In the genomic region with DNA sequence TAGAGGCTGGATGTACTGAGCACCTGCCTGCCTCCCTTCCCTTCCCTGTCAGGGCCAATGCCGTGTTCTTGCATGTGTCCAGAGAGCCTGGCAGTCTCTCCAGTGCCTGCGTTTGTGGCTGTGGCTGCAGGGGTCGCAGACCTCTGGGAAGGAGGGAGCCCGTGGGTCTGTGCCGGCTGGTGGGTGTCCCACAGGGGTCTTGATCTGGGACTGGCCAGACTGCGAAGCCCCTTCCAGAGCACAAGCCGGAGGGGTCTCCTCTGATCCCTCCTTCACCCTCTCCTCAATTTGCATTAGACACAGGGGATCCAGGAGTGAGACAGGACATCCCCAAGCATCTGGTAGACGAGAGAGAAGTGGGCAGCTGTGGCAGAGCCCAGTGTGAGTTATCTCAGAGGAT, we compare ENCODE assay signal across 28 cellular contexts.
"Had no signal": no experiment of that assay in that cellular context is flagged by ENCODE, and none has a peak within 500 bp of the region (broad histone marks: within the 10 kb centered on the region; RNA-seq: fewer than 3 reads in every experiment).

No MANE protein-coding gene starts in this region.

- H3K4me3 ChIP-seq: adrenal gland, ascending aorta, cardiac muscle cell, coronary artery, dorsolateral prefrontal cortex, pancreas, right atrium auricular region had no signal

- H3K36me3 Mint-ChIP-seq: activated naive CD8-positive, alpha-beta T cell treated with anti-CD3 and anti-CD28 coated beads for 36 hours; naive thymus-derived CD4-positive, alpha-beta T cell had no signal

- H3K4me1 ChIP-seq: adrenal gland, ascending aorta, pancreas, right atrium auricular region had no signal

- H3K9me3 Mint-ChIP-seq: activated CD4-positive, alpha-beta memory T cell treated with anti-CD3 and anti-CD28 coated beads, Interleukin-2, amount 10 ng/mL, durations not matched to agents 7 days and 5 days; activated CD4-positive, alpha-beta T cell treated with anti-CD3 and anti-CD28 coated beads, Interleukin-2, amount 10 ng/mL, durations not matched to agents 24 days and 14 days; activated naive CD4-positive, alpha-beta T cell treated with anti-CD3 and anti-CD28 coated beads for 36 hours; activated naive CD8-positive, alpha-beta T cell treated with anti-CD3 and anti-CD28 coated beads for 36 hours; activated T-helper 2 cell treated with anti-CD3 and anti-CD28 coated beads, Interferon-gamma antibody, Interleukin-2, Interleukin-4, amounts not matched to agents 10 μg/mL and 5 μg/mL and 100 μg/mL, durations not matched to agents 14 hours and 24 hours and 36 hours; naive thymus-derived CD4-positive, alpha-beta T cell; stimulated activated naive CD8-positive, alpha-beta T cell treated with anti-CD3 and anti-CD28 coated beads, Interleukin-15, Interleukin-2, amounts not matched to agents 100 ng/mL and 50 ng/mL, for 24 hours had no signal

- H3K27me3 ChIP-seq: adrenal gland, ascending aorta, cardiac muscle cell, neutrophil, pancreas, right atrium auricular region had no signal

- H3K9me3 ChIP-seq: adrenal gland, ascending aorta, neutrophil, pancreas, right atrium auricular region had no signal

- H3K27ac Mint-ChIP-seq: activated CD4-positive, alpha-beta memory T cell treated with anti-CD3 and anti-CD28 coated beads, Interleukin-2, amount 10 ng/mL, durations not matched to agents 7 days and 5 days; activated CD4-positive, alpha-beta T cell treated with anti-CD3 and anti-CD28 coated beads, Interleukin-2, amount 10 ng/mL, durations not matched to agents 24 days and 14 days; activated naive CD4-positive, alpha-beta T cell treated with anti-CD3 and anti-CD28 coated beads for 36 hours; activated naive CD8-positive, alpha-beta T cell treated with anti-CD3 and anti-CD28 coated beads for 36 hours; activated T-helper 2 cell treated with anti-CD3 and anti-CD28 coated beads, Interferon-gamma antibody, Interleukin-2, Interleukin-4, amounts not matched to agents 10 μg/mL and 5 μg/mL and 100 μg/mL, durations not matched to agents 14 hours and 24 hours and 36 hours; naive thymus-derived CD4-positive, alpha-beta T cell; stimulated activated naive CD8-positive, alpha-beta T cell treated with anti-CD3 and anti-CD28 coated beads, Interleukin-15, Interleukin-2, amounts not matched to agents 100 ng/mL and 50 ng/mL, for 24 hours; T-helper 17 cell had no signal

- DNase-seq: activated CD4-positive, alpha-beta memory T cell treated with anti-CD3 and anti-CD28 coated beads, Interleukin-2, amount 10 ng/mL, durations not matched to agents 7 days and 5 days; activated CD4-positive, alpha-beta T cell treated with anti-CD3 and anti-CD28 coated beads, Interleukin-2, amount 10 ng/mL, durations not matched to agents 24 days and 14 days; activated CD4-positive, CD25-positive, alpha-beta regulatory T cell treated with anti-CD3 and anti-CD28 coated beads, Interleukin-2, amount 50 U/mL, for 72 hours; activated naive CD4-positive, alpha-beta T cell treated with anti-CD3 and anti-CD28 coated beads for 36 hours; activated naive CD8-positive, alpha-beta T cell treated with anti-CD3 and anti-CD28 coated beads for 36 hours; activated T-cell treated with anti-CD3 and anti-CD28 coated beads, Interleukin-2, amount 50 U/mL, for 48 hours; adrenal gland; cerebellar nuclear complex; effector memory CD4-positive, alpha-beta T cell; left colon; midbrain; naive thymus-derived CD4-positive, alpha-beta T cell; pancreas; stimulated activated CD4-positive, alpha-beta T cell treated with anti-CD3 and anti-CD28 coated beads, Interleukin-2, amount 100 ng/mL, for 48 hours; substantia nigra; T-helper 17 cell; T1000; WERI-Rb-1 had no signal

- H3K27me3 Mint-ChIP-seq: activated CD4-positive, alpha-beta memory T cell treated with anti-CD3 and anti-CD28 coated beads, Interleukin-2, amount 10 ng/mL, durations not matched to agents 7 days and 5 days; activated CD4-positive, alpha-beta T cell treated with anti-CD3 and anti-CD28 coated beads, Interleukin-2, amount 10 ng/mL, durations not matched to agents 24 days and 14 days; brain; stimulated activated naive CD8-positive, alpha-beta T cell treated with anti-CD3 and anti-CD28 coated beads, Interleukin-15, Interleukin-2, amounts not matched to agents 100 ng/mL and 50 ng/mL, for 24 hours; T-helper 17 cell had no signal

- H3K27ac ChIP-seq: adrenal gland, ascending aorta, cardiac muscle cell, coronary artery, dorsolateral prefrontal cortex, neutrophil, pancreas, right atrium auricular region, WERI-Rb-1 had no signal

- H3K4me3 Mint-ChIP-seq: activated CD4-positive, alpha-beta memory T cell treated with anti-CD3 and anti-CD28 coated beads, Interleukin-2, amount 10 ng/mL, durations not matched to agents 7 days and 5 days; activated CD4-positive, alpha-beta T cell treated with anti-CD3 and anti-CD28 coated beads, Interleukin-2, amount 10 ng/mL, durations not matched to agents 24 days and 14 days; activated naive CD4-positive, alpha-beta T cell treated with anti-CD3 and anti-CD28 coated beads for 36 hours; activated naive CD8-positive, alpha-beta T cell treated with anti-CD3 and anti-CD28 coated beads for 36 hours; brain; naive thymus-derived CD4-positive, alpha-beta T cell; stimulated activated naive CD8-positive, alpha-beta T cell treated with anti-CD3 and anti-CD28 coated beads, Interleukin-15, Interleukin-2, amounts not matched to agents 100 ng/mL and 50 ng/mL, for 24 hours; T-helper 17 cell had no signal

- H3K4me1 Mint-ChIP-seq: activated CD4-positive, alpha-beta memory T cell treated with anti-CD3 and anti-CD28 coated beads, Interleukin-2, amount 10 ng/mL, durations not matched to agents 7 days and 5 days; activated CD4-positive, alpha-beta T cell treated with anti-CD3 and anti-CD28 coated beads, Interleukin-2, amount 10 ng/mL, durations not matched to agents 24 days and 14 days; activated naive CD8-positive, alpha-beta T cell treated with anti-CD3 and anti-CD28 coated beads for 36 hours; naive thymus-derived CD4-positive, alpha-beta T cell; T-helper 17 cell had no signal

- H3K36me3 ChIP-seq: adrenal gland, ascending aorta, cardiac muscle cell, neutrophil, pancreas, right atrium auricular region, WERI-Rb-1 had no signal

- ATAC-seq: left colon, pancreas, SK-N-SH treated with all-trans-retinoic acid at 6 μM for 48 hours, T-helper 17 cell had no signal
